27 cellular contexts compared by ENCODE assay signal in genomic region chrX:153702350-153703035, GRCh38. TPM values are rescaled to one million over a fixed set of nuclear protein-coding genes. Genes with fewer than 3 reads are reported as not detected.
DNase-seq lines count a peak whose midpoint lies in the region; ATAC-seq, FAIRE-seq and TF ChIP-seq lines count a peak whose summit lies in the region.
"Had no signal": no experiment of that assay in that cellular context is flagged by ENCODE, and none has a peak within 500 bp of the region (broad histone marks: within the 10 kb centered on the region; RNA-seq: fewer than 3 reads in every experiment).

No MANE protein-coding gene starts in this region.

- H3K4me2 ChIP-seq in K562 (ENCODE audit: insufficient read depth, low read length), result no peak overlapping the region

- no peak for DNase-seq in K562 (ENCODE audit: extremely low read depth in 1 of 4, low spot score in 3 of 4)
- no peak for DNase-seq in transverse colon
- no peak for DNase-seq in NCI-H1092 treated with DMSO at 0.1 percent for 48 hours (lab: John Stamatoyannopoulos, UW)
- DNase-seq in stimulated activated effector memory CD8-positive, alpha-beta T cell treated with anti-CD3 and anti-CD28 coated beads, Interleukin-12 subunit alpha, Interleukin-12 subunit beta, amount 100 ng/mL, for 72 hours (ENCODE audit: low spot score in 2 of 2), result no peak
- no peak for DNase-seq in tibial nerve (ENCODE audit: low spot score in 2 of 2)
- DNase-seq: C1 segment of cervical spinal cord; CD8-positive, alpha-beta memory T cell; DMS 273 treated with DMSO at 0.1 percent for 48 hours; DMS79; EL; GDM1; KBM-7; MG63; NCI-H1417; NCI-H1694; NCI-H2029 treated with DMSO at 0.1 percent for 48 hours; NCI-H446 treated with DMSO at 0.1 percent for 48 hours; NCI-H526; NCI-H82; NK-92 treated with Interleukin-12 subunit alpha and Interleukin-12 subunit beta, amount 100 ng/mL, for 24 hours had no signal

- no peaks in the 10 kb centered on the region for H3K27me3 ChIP-seq in K562 (ENCODE audit: control insufficient read depth in 2 of 2, insufficient read depth in 2 of 2, low read length in 2 of 2)
- no peaks in the 10 kb centered on the region for H3K27me3 ChIP-seq in gastroesophageal sphincter
- no peaks in the 10 kb centered on the region for H3K27me3 ChIP-seq in rectal smooth muscle tissue (ENCODE audit: control insufficient read depth, insufficient read depth, low read length)
- no peaks in the 10 kb centered on the region for H3K27me3 ChIP-seq in transverse colon
- H3K27me3 ChIP-seq in tibial nerve, result no peaks in the 10 kb centered on the region
- H3K27me3 ChIP-seq: MG63, SJSA1 had no signal

- TF ChIP-seq CTCF in K562 (IDR thresholded peaks at IDR 0.05 in 2 of 3, conservative IDR thresholded peaks at IDR 0.05 in 1 of 3; ENCODE audit: insufficient read depth in 2 of 3, low read depth in 1 of 3, low read length in 3 of 3) (no peak), gastroesophageal sphincter (IDR thresholded peaks at IDR 0.05) (no peak), transverse colon (IDR thresholded peaks at IDR 0.05) (no peak), tibial nerve (IDR thresholded peaks at IDR 0.05) (no peak)

- no peak overlapping the region for H3K4me3 ChIP-seq in K562
- H3K4me3 ChIP-seq in gastroesophageal sphincter, result no peak overlapping the region
- H3K4me3 ChIP-seq in rectal smooth muscle tissue (ENCODE audit: low read length), result no peak overlapping the region
- H3K4me3 ChIP-seq in transverse colon, result no peak overlapping the region
- no peak overlapping the region for H3K4me3 ChIP-seq in tibial nerve
- H3K4me3 ChIP-seq: GM12878, MG63, SJSA1 had no signal

- no peak for TF ChIP-seq EP300 in K562 (IDR thresholded peaks at IDR 0.05; ENCODE audit: low read length)
- TF ChIP-seq EP300 in gastroesophageal sphincter (IDR thresholded peaks at IDR 0.05), result no peak
- no peak for TF ChIP-seq EP300 in transverse colon (IDR thresholded peaks at IDR 0.05; ENCODE audit: low read depth)
- TF ChIP-seq EP300 in tibial nerve (IDR thresholded peaks at IDR 0.05), result no peak

- POLR2A ChIA-PET in K562 (lab: Yijun Ruan, JAX), result interaction anchor here (0.6 to 0.7 kb wide), 2 partner anchors 58 to 272 kb away, joined by 3 read pairs; no protein-coding TSS in a partner anchor

- H3K36me3 ChIP-seq in K562 (ENCODE audit: control insufficient read depth, insufficient read depth, low read length) (peaks cover 72% of the 10 kb centered on the region; the same call in 1 of the 3 replicates), gastroesophageal sphincter (peaks cover 0 to 42% of the 10 kb centered on the region in 2 donors), rectal smooth muscle tissue (ENCODE audit: control insufficient read depth, insufficient read depth, low read length) (peaks cover 4% of the 10 kb centered on the region), transverse colon (no peaks in the 10 kb centered on the region), tibial nerve (peaks cover 0 to 30% (median 0%) of the 10 kb centered on the region in 3 donors)
- H3K36me3 ChIP-seq: MG63, SJSA1 had no signal

- in situ Hi-C loops in K562 (cut with MboI) (no loop called here), transverse colon (cut with MboI; ENCODE audit: low pct_ligation_motif_present in 1 of 4, low pct_unique_long_range_greater_than_20kb in 1 of 4, low sequenced_read_pairs in 3 of 4) (no loop called here)

- H2AFZ ChIP-seq in K562 (ENCODE audit: low read depth, low read length), result no peak overlapping the region

- H4K20me1 ChIP-seq in K562 (replicated peaks; ENCODE audit: control insufficient read depth, insufficient read depth, low read length), result no peaks in the 10 kb centered on the region

- no peak overlapping the region for H3K27ac Mint-ChIP-seq in stimulated activated effector memory CD8-positive, alpha-beta T cell treated with anti-CD3 and anti-CD28 coated beads, Interleukin-12 subunit alpha, Interleukin-12 subunit beta, amount 100 ng/mL, for 72 hours
- H3K27ac Mint-ChIP-seq: CD8-positive, alpha-beta memory T cell had no signal

- H3K9me1 ChIP-seq in K562 (ENCODE audit: control insufficient read depth, insufficient read depth, low read length), result no peaks in the 10 kb centered on the region

- ATAC-seq in K562 (no peak), gastroesophageal sphincter (no peak)
- ATAC-seq in stimulated activated effector memory CD8-positive, alpha-beta T cell treated with anti-CD3 and anti-CD28 coated beads, Interleukin-12 subunit alpha, Interleukin-12 subunit beta, amount 100 ng/mL, for 72 hours, result no peak
- ATAC-seq: GM12878 had no signal

- H3K9ac ChIP-seq in K562 (ENCODE audit: insufficient read depth in 1 of 2, low read depth in 2 of 2, low read length in 2 of 2), result no peak overlapping the region
- H3K9ac ChIP-seq in rectal smooth muscle tissue (ENCODE audit: low read length), result no peak overlapping the region

- H3K9me3 Mint-ChIP-seq in stimulated activated effector memory CD8-positive, alpha-beta T cell treated with anti-CD3 and anti-CD28 coated beads, Interleukin-12 subunit alpha, Interleukin-12 subunit beta, amount 100 ng/mL, for 72 hours, result no peaks in the 10 kb centered on the region
- H3K9me3 Mint-ChIP-seq: CD8-positive, alpha-beta memory T cell had no signal

- H3K79me2 ChIP-seq in K562 (ENCODE audit: control insufficient read depth, insufficient read depth, low read length), result 0 out of 3 replicates have a peak, but pooled peaks cover 3% of the 10 kb centered on the region

- WGBS in K562 (ENCODE audit: insufficient coverage, low coverage, missing lambda C conversion rate), result 80% methylated on average over 18 of the region's 23 CpGs
- WGBS in gastroesophageal sphincter (ENCODE audit: low coverage in 1 of 2), 2 donors, result 65% methylated on average over 2 of the region's 23 CpGs; no CpG with 5 or more reads in 1 of the 2 donors
- WGBS in transverse colon (ENCODE audit: low coverage in 1 of 2), 2 donors, result 74% methylated on average over 22 of the region's 23 CpGs; no CpG with 5 or more reads in 1 of the 2 donors
- 50 to 77% methylated on average over 6 to 23 of the region's 23 CpGs for WGBS in tibial nerve, 2 donors

- CTCF ChIA-PET in K562 (lab: Yijun Ruan, JAX; ENCODE audit: low intra/inter-chr PET ratio), result no interaction called here

- H3K27ac ChIP-seq in K562 (ENCODE audit: extremely low read depth, low read depth, low read length) (no peak overlapping the region), gastroesophageal sphincter (peak overlapping the region in 3 of 4 donors; percentile 65 to 68 (median 68)), rectal smooth muscle tissue (ENCODE audit: low read depth, low read length) (peak overlapping the region; percentile 60), transverse colon (peak overlapping the region; percentile 64 to 87 (median 80)), tibial nerve (no peak overlapping the region)
- H3K27ac ChIP-seq: SJSA1 had no signal

- TF ChIP-seq POLR2A in K562 (conservative IDR thresholded peaks at IDR 0.05), result no peak
- no peak for TF ChIP-seq POLR2A in gastroesophageal sphincter (IDR thresholded peaks at IDR 0.05)
- TF ChIP-seq POLR2A in transverse colon (IDR thresholded peaks at IDR 0.05), result no peak
- TF ChIP-seq POLR2A in tibial nerve (IDR thresholded peaks at IDR 0.05), result no peak

- intact Hi-C loops in K562 (cut with micrococcal nuclease) (no loop called here), transverse colon (cut with DNase I; ENCODE audit: low total_unique reads) (no loop called here)

- BruUV-seq in K562 (replicated peaks; lab: Mats Ljungman, UMichigan), result no TSS peak

- no peak overlapping the region for H3K4me3 Mint-ChIP-seq in stimulated activated effector memory CD8-positive, alpha-beta T cell treated with anti-CD3 and anti-CD28 coated beads, Interleukin-12 subunit alpha, Interleukin-12 subunit beta, amount 100 ng/mL, for 72 hours
- H3K4me3 Mint-ChIP-seq: CD8-positive, alpha-beta memory T cell had no signal

- FAIRE-seq in K562 (lab: Jason Lieb, UNC), result no peak
- FAIRE-seq: GM12878, H1, HTR-8/SVneo had no signal

- peaks cover 8% of the 10 kb centered on the region for H3K4me1 Mint-ChIP-seq in stimulated activated effector memory CD8-positive, alpha-beta T cell treated with anti-CD3 and anti-CD28 coated beads, Interleukin-12 subunit alpha, Interleukin-12 subunit beta, amount 100 ng/mL, for 72 hours

- H3K36me3 Mint-ChIP-seq in stimulated activated effector memory CD8-positive, alpha-beta T cell treated with anti-CD3 and anti-CD28 coated beads, Interleukin-12 subunit alpha, Interleukin-12 subunit beta, amount 100 ng/mL, for 72 hours, result peaks cover 41% of the 10 kb centered on the region

- no peaks in the 10 kb centered on the region for H3K4me1 ChIP-seq in K562 (replicated peaks in 1 of 2; ENCODE audit: control insufficient read depth in 2 of 2, insufficient read depth in 2 of 2, low read length in 2 of 2)
- H3K4me1 ChIP-seq in gastroesophageal sphincter, result peaks cover 0 to 61% (median 3%) of the 10 kb centered on the region in 3 donors
- H3K4me1 ChIP-seq in rectal smooth muscle tissue (ENCODE audit: control insufficient read depth, insufficient read depth, low read length), result peaks cover 10% of the 10 kb centered on the region
- H3K4me1 ChIP-seq in transverse colon, result peaks cover 6 to 52% (median 31%) of the 10 kb centered on the region in 4 donors
- H3K4me1 ChIP-seq in tibial nerve, result peaks cover 0 to 7% (median 0%) of the 10 kb centered on the region in 4 donors
- H3K4me1 ChIP-seq: SJSA1 had no signal

- H3K9me3 ChIP-seq in K562 (replicated peaks; ENCODE audit: control insufficient read depth, insufficient read depth, low read depth, low read length) (no peaks in the 10 kb centered on the region), gastroesophageal sphincter (no peaks in the 10 kb centered on the region), transverse colon (no peaks in the 10 kb centered on the region), tibial nerve (no peaks in the 10 kb centered on the region)
- H3K9me3 ChIP-seq: MG63, SJSA1 had no signal

- no peak for TF ChIP-seq RAD21 in K562 (CRISPR knock-in tag; conservative IDR thresholded peaks at IDR 0.05 in 1 of 2, IDR thresholded peaks at IDR 0.05 in 1 of 2)

RNA-seq across cellular contexts. Expression of gene SLC6A8, which starts 14.8 kb away (rescaled TPM):
- 456 and 1,096 TPM in 2 replicates for total RNA-seq in K562 (2011; cell fraction: chromatin; rRNA removed; ENCODE audit: low replicate concordance)
- 646 and 663 TPM in 2 replicates for total RNA-seq in K562 (2011; cell fraction: nucleolus; rRNA removed)
- 500 and 510 TPM in 2 replicates for total RNA-seq in K562 (2011; cell fraction: nucleoplasm; rRNA removed)
- 29.6 and 45.6 TPM in 2 replicates for total RNA-seq in K562 (2014; rRNA removed)
- total RNA-seq in K562 (2014; rRNA removed; fragmentation: Illumina TruSeq; extraction: Trizol), result 24.7 and 34.3 TPM in 2 replicates
- 30.3 and 31.0 TPM in 2 replicates for total RNA-seq in K562 (2015; rRNA removed; fragmentation: Illumina TruSeq; extraction: Trizol)
- 122 and 144 TPM in 2 replicates for total RNA-seq in K562 (2021)
- polyA plus RNA-seq in K562 (2011; rRNA removed), result 139 and 294 TPM in 2 replicates
- 237 and 320 TPM in 2 replicates for polyA plus RNA-seq in K562 (2011; cell fraction: cytosol; rRNA removed)
- polyA plus RNA-seq in K562 (2011; cell fraction: nucleus; rRNA removed), result 1,046 and 1,667 TPM in 2 replicates
- polyA plus RNA-seq in K562 (2012), result 94.9 and 162 TPM in 2 replicates
- 73.5 and 87.0 TPM in 2 replicates for polyA plus RNA-seq in K562 (2014; fragmentation: Illumina TruSeq; extraction: Trizol)
- 1 to 10 TPM in 1 of 2 experiments, under 1 TPM in 1; 0.68 to 1.7 TPM for polyA plus RNA-seq in K562 (2014; fragmentation: Nextera tagmentation; extraction: Ambion mirVana)
- 76.7 and 77.6 TPM in 2 replicates for polyA plus RNA-seq in K562 (2014; rRNA removed)
- polyA minus RNA-seq in K562 (2011; rRNA and poly(A)+ RNA removed), result 85.5 and 108 TPM in 2 replicates
- polyA minus RNA-seq in K562 (2011; cell fraction: cytosol; rRNA and poly(A)+ RNA removed), result 134 and 269 TPM in 2 replicates
- polyA minus RNA-seq in K562 (2011; cell fraction: nucleus; rRNA and poly(A)+ RNA removed), result 124 and 281 TPM in 2 replicates
- 10 to 100 TPM; 25.3 to 86.6 (median 37.9) TPM for total RNA-seq in gastroesophageal sphincter
- 100 to 1,000 TPM in 3 of 4 donors, 10 to 100 TPM in 1; 61.1 to 332 (median 197) TPM for total RNA-seq in transverse colon
- total RNA-seq in tibial nerve, result 10 to 100 TPM; 14.4 to 26.7 (median 21.9) TPM

RNA-seq across cellular contexts. Expression of gene BCAP31, which starts 21.7 kb away (rescaled TPM):
- 194 and 313 TPM in 2 replicates for total RNA-seq in K562 (2011; cell fraction: chromatin; rRNA removed; ENCODE audit: low replicate concordance)
- total RNA-seq in K562 (2011; cell fraction: nucleolus; rRNA removed), result 389 and 398 TPM in 2 replicates
- 299 and 322 TPM in 2 replicates for total RNA-seq in K562 (2011; cell fraction: nucleoplasm; rRNA removed)
- total RNA-seq in K562 (2014; rRNA removed) (156 and 184 TPM in 2 replicates), K562 (2014; rRNA removed; fragmentation: Illumina TruSeq; extraction: Trizol) (206 and 225 TPM in 2 replicates), K562 (2015; rRNA removed; fragmentation: Illumina TruSeq; extraction: Trizol) (170 and 173 TPM in 2 replicates), K562 (2021) (261 and 262 TPM in 2 replicates), gastroesophageal sphincter (100 to 1,000 TPM in 2 of 4 donors, 10 to 100 TPM in 2; 76.1 to 125 (median 104) TPM), transverse colon (100 to 1,000 TPM in 2 of 4 donors, 10 to 100 TPM in 2; 37.6 to 113 (median 74.4) TPM), tibial nerve (100 to 1,000 TPM in 3 of 4 donors, 10 to 100 TPM in 1; 99.0 to 126 (median 114) TPM)
- polyA plus RNA-seq in K562 (2011; rRNA removed) (157 and 186 TPM in 2 replicates), K562 (2014; fragmentation: Illumina TruSeq; extraction: Trizol) (188 and 219 TPM in 2 replicates), K562 (2014; fragmentation: Nextera tagmentation; extraction: Ambion mirVana) (100 to 1,000 TPM; 562 to 683 TPM), K562 (2014; rRNA removed) (175 and 176 TPM in 2 replicates)
- polyA plus RNA-seq in K562 (2011; cell fraction: cytosol; rRNA removed), result 164 and 227 TPM in 2 replicates
- polyA plus RNA-seq in K562 (2011; cell fraction: nucleus; rRNA removed), result 115 and 116 TPM in 2 replicates
- 235 and 441 TPM in 2 replicates for polyA plus RNA-seq in K562 (2012)
- 177 and 181 TPM in 2 replicates for polyA minus RNA-seq in K562 (2011; rRNA and poly(A)+ RNA removed)
- polyA minus RNA-seq in K562 (2011; cell fraction: cytosol; rRNA and poly(A)+ RNA removed), result 74.4 and 86.4 TPM in 2 replicates
- 30.8 and 43.7 TPM in 2 replicates for polyA minus RNA-seq in K562 (2011; cell fraction: nucleus; rRNA and poly(A)+ RNA removed)

RNA-seq across cellular contexts. Expression of gene ABCD1, which starts 22.2 kb away (rescaled TPM):
- 3.4 and 16.6 TPM in 2 replicates for total RNA-seq in K562 (2011; cell fraction: chromatin; rRNA removed; ENCODE audit: low replicate concordance)
- total RNA-seq in K562 (2011; cell fraction: nucleolus; rRNA removed), result 12.9 and 17.3 TPM in 2 replicates
- total RNA-seq in K562 (2011; cell fraction: nucleoplasm; rRNA removed), result 7.3 TPM in 2 replicates
- 3.9 and 6.0 TPM in 2 replicates for total RNA-seq in K562 (2014; rRNA removed)
- 0.80 and 1.4 TPM in 2 replicates for total RNA-seq in K562 (2014; rRNA removed; fragmentation: Illumina TruSeq; extraction: Trizol)
- 2.8 and 3.1 TPM in 2 replicates for total RNA-seq in K562 (2015; rRNA removed; fragmentation: Illumina TruSeq; extraction: Trizol)
- total RNA-seq in K562 (2021), result 6.9 and 7.1 TPM in 2 replicates
- polyA plus RNA-seq in K562 (2011; rRNA removed), result 1.6 and 3.8 TPM in 2 replicates
- 2.8 and 5.5 TPM in 2 replicates for polyA plus RNA-seq in K562 (2011; cell fraction: cytosol; rRNA removed)
- 8.7 and 16.4 TPM in 2 replicates for polyA plus RNA-seq in K562 (2011; cell fraction: nucleus; rRNA removed)
- 6.3 and 9.6 TPM in 2 replicates for polyA plus RNA-seq in K562 (2012)
- 2.2 and 3.5 TPM in 2 replicates for polyA plus RNA-seq in K562 (2014; fragmentation: Illumina TruSeq; extraction: Trizol)
- under 1 TPM; 0.07 to 0.18 TPM for polyA plus RNA-seq in K562 (2014; fragmentation: Nextera tagmentation; extraction: Ambion mirVana)
- 3.8 and 5.2 TPM in 2 replicates for polyA plus RNA-seq in K562 (2014; rRNA removed)
- 1.8 and 2.6 TPM in 2 replicates for polyA minus RNA-seq in K562 (2011; rRNA and poly(A)+ RNA removed)
- polyA minus RNA-seq in K562 (2011; cell fraction: cytosol; rRNA and poly(A)+ RNA removed), result 4.3 and 4.4 TPM in 2 replicates
- polyA minus RNA-seq in K562 (2011; cell fraction: nucleus; rRNA and poly(A)+ RNA removed), result 7.9 and 8.4 TPM in 2 replicates
- 10 to 100 TPM; 14.4 to 38.8 (median 22.0) TPM for total RNA-seq in gastroesophageal sphincter
- total RNA-seq in transverse colon, result 10 to 100 TPM in 3 of 4 donors, 1 to 10 TPM in 1; 7.0 to 50.5 (median 18.1) TPM
- total RNA-seq in tibial nerve, result 10 to 100 TPM; 13.0 to 36.6 (median 15.0) TPM

RNA-seq across cellular contexts. Expression of gene PNCK, which starts 28.9 kb away (rescaled TPM):
- 17.5 and 43.4 TPM in 2 replicates for total RNA-seq in K562 (2011; cell fraction: chromatin; rRNA removed; ENCODE audit: low replicate concordance)
- total RNA-seq in K562 (2011; cell fraction: nucleolus; rRNA removed), result 37.0 TPM in 2 replicates
- 18.2 and 26.2 TPM in 2 replicates for total RNA-seq in K562 (2011; cell fraction: nucleoplasm; rRNA removed)
- 1.3 and 1.4 TPM in 2 replicates for total RNA-seq in K562 (2014; rRNA removed)
- total RNA-seq in K562 (2014; rRNA removed; fragmentation: Illumina TruSeq; extraction: Trizol), result 0.25 and 0.48 TPM in 2 replicates
- total RNA-seq in K562 (2015; rRNA removed; fragmentation: Illumina TruSeq; extraction: Trizol), result 0.51 and 0.79 TPM in 2 replicates
- total RNA-seq in K562 (2021), result 1.9 and 2.2 TPM in 2 replicates
- 7.5 and 23.6 TPM in 2 replicates for polyA plus RNA-seq in K562 (2011; rRNA removed)
- 10.0 and 17.5 TPM in 2 replicates for polyA plus RNA-seq in K562 (2011; cell fraction: cytosol; rRNA removed)
- 100 and 212 TPM in 2 replicates for polyA plus RNA-seq in K562 (2011; cell fraction: nucleus; rRNA removed)
- polyA plus RNA-seq in K562 (2012), result 6.0 and 17.0 TPM in 2 replicates
- polyA plus RNA-seq in K562 (2014; fragmentation: Illumina TruSeq; extraction: Trizol), result 1.0 and 1.2 TPM in 2 replicates
- polyA plus RNA-seq in K562 (2014; fragmentation: Nextera tagmentation; extraction: Ambion mirVana), result under 1 TPM in 1 of 2 experiments, not detected in 1; 0.13 TPM
- polyA plus RNA-seq in K562 (2014; rRNA removed), result 1.7 and 2.5 TPM in 2 replicates
- polyA minus RNA-seq in K562 (2011; rRNA and poly(A)+ RNA removed), result 3.5 and 6.7 TPM in 2 replicates
- 2.9 and 11.2 TPM in 2 replicates for polyA minus RNA-seq in K562 (2011; cell fraction: cytosol; rRNA and poly(A)+ RNA removed)
- 20.6 and 48.3 TPM in 2 replicates for polyA minus RNA-seq in K562 (2011; cell fraction: nucleus; rRNA and poly(A)+ RNA removed)
- 10 to 100 TPM; 14.4 to 55.9 (median 30.1) TPM for total RNA-seq in gastroesophageal sphincter
- 10 to 100 TPM in 1 of 4 donors, 1 to 10 TPM in 2, not detected in 1; 6.5 to 74.4 (median 7.9) TPM for total RNA-seq in transverse colon
- 1 to 10 TPM in 2 of 4 donors, under 1 TPM in 1, not detected in 1; 0.63 to 4.5 (median 3.6) TPM for total RNA-seq in tibial nerve
- total RNA-seq: CD8-positive, alpha-beta memory T cell; SJSA1 had no signal
- polyA plus RNA-seq: CD8-positive, alpha-beta memory T cell had no signal

RNA-seq across cellular contexts. Expression of gene DUSP9, which starts 55.5 kb away (rescaled TPM):
- 2.3 and 6.4 TPM in 2 replicates for total RNA-seq in K562 (2011; cell fraction: chromatin; rRNA removed; ENCODE audit: low replicate concordance)
- 6.8 and 7.3 TPM in 2 replicates for total RNA-seq in K562 (2011; cell fraction: nucleolus; rRNA removed)
- 3.4 and 3.9 TPM in 2 replicates for total RNA-seq in K562 (2011; cell fraction: nucleoplasm; rRNA removed)
- total RNA-seq in K562 (2014; rRNA removed), result 10.6 and 17.8 TPM in 2 replicates
- total RNA-seq in K562 (2014; rRNA removed; fragmentation: Illumina TruSeq; extraction: Trizol), result 2.5 and 3.2 TPM in 2 replicates
- total RNA-seq in K562 (2015; rRNA removed; fragmentation: Illumina TruSeq; extraction: Trizol), result 4.6 and 5.2 TPM in 2 replicates
- total RNA-seq in K562 (2021), result 13.0 and 14.1 TPM in 2 replicates
- polyA plus RNA-seq in K562 (2011; rRNA removed), result 8.8 and 20.5 TPM in 2 replicates
- polyA plus RNA-seq in K562 (2011; cell fraction: cytosol; rRNA removed), result 22.4 and 26.1 TPM in 2 replicates
- 11.9 and 18.7 TPM in 2 replicates for polyA plus RNA-seq in K562 (2011; cell fraction: nucleus; rRNA removed)
- polyA plus RNA-seq in K562 (2012), result 7.4 and 10.8 TPM in 2 replicates
- 5.5 and 7.1 TPM in 2 replicates for polyA plus RNA-seq in K562 (2014; fragmentation: Illumina TruSeq; extraction: Trizol)
- polyA plus RNA-seq in K562 (2014; fragmentation: Nextera tagmentation; extraction: Ambion mirVana), result under 1 TPM; 0.11 to 0.31 TPM
- polyA plus RNA-seq in K562 (2014; rRNA removed), result 8.4 and 9.2 TPM in 2 replicates
- polyA minus RNA-seq in K562 (2011; rRNA and poly(A)+ RNA removed), result 5.2 and 5.5 TPM in 2 replicates
- 7.3 and 20.2 TPM in 2 replicates for polyA minus RNA-seq in K562 (2011; cell fraction: cytosol; rRNA and poly(A)+ RNA removed)
- polyA minus RNA-seq in K562 (2011; cell fraction: nucleus; rRNA and poly(A)+ RNA removed), result 2.7 and 6.7 TPM in 2 replicates
- total RNA-seq in gastroesophageal sphincter, result not detected
- not detected for total RNA-seq in transverse colon
- total RNA-seq in tibial nerve, result not detected
- total RNA-seq: Right ventricle myocardium superior had no signal
- polyA plus RNA-seq: GM12878 had no signal

Comparison
In these comparisons a context has a peak if more than half of its experiments do, and no peak if none do; other contexts are left out.
1. H3K27ac ChIP-seq: peak in gastroesophageal sphincter (3 of 4), rectal smooth muscle tissue (single experiment) and transverse colon (4 of 4); none in K562 (single experiment) and tibial nerve (0 of 4).